10 cellular contexts compared by ENCODE assay signal in the genomic region with DNA sequence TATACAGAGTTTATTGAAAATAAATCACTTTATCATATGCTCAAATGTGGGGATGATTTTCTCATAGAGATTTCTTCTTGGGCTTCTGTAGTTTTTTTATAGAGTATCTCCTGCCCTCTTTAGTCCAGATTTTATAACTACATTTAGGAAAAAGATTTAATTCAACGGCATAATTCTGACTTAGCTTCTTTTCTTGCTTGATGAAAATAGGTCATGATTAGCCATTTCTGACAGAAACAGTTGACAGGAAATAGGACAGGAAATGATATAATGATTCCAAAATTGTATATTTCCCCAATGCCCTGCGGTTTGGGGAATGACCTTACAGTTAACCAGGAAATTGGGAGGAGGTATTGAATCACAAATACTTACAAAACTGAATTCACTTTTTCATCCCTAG.
DNase-seq lines count a peak whose midpoint lies in the region; ATAC-seq and TF ChIP-seq lines count a peak whose summit lies in the region.
"Had no signal": no experiment of that assay in that cellular context is flagged by ENCODE, and none has a peak within 500 bp of the region (broad histone marks: within the 10 kb centered on the region; RNA-seq: fewer than 3 reads in every experiment).

No MANE protein-coding gene starts in this region.

- no peaks in the 10 kb centered on the region for H3K27me3 Mint-ChIP-seq in effector memory CD8-positive, alpha-beta T cell
- no peaks in the 10 kb centered on the region for H3K27me3 Mint-ChIP-seq in naive thymus-derived CD4-positive, alpha-beta T cell

- H3K27ac ChIP-seq in PC-9, result no peak overlapping the region
- no peak overlapping the region for H3K27ac ChIP-seq in tibial artery
- no peak overlapping the region for H3K27ac ChIP-seq in naive thymus-derived CD4-positive, alpha-beta T cell (ENCODE audit: low read depth, low read length)
- H3K27ac ChIP-seq: esophagus muscularis mucosa had no signal

- no peaks in the 10 kb centered on the region for H3K4me1 Mint-ChIP-seq in effector memory CD8-positive, alpha-beta T cell (ENCODE audit: low read depth in 2 of 2)
- no peaks in the 10 kb centered on the region for H3K4me1 Mint-ChIP-seq in naive thymus-derived CD4-positive, alpha-beta T cell

- no peaks in the 10 kb centered on the region for H3K79me2 ChIP-seq in PC-9 (ENCODE audit: low read depth)

- no peak overlapping the region for H3K4me2 ChIP-seq in PC-9

- H3K4me3 ChIP-seq in PC-9 (no peak overlapping the region), fibroblast of the aortic adventitia (ENCODE audit: low read depth, low read length) (no peak overlapping the region), tibial artery (no peak overlapping the region)
- H3K4me3 ChIP-seq in naive thymus-derived CD4-positive, alpha-beta T cell (ENCODE audit: low read length), result no peak overlapping the region
- H3K4me3 ChIP-seq: esophagus muscularis mucosa had no signal

- H2AFZ ChIP-seq in PC-9, result no peak overlapping the region

- no peaks in the 10 kb centered on the region for H3K9me3 ChIP-seq in PC-9 (ENCODE audit: insufficient read depth, low read depth)
- H3K9me3 ChIP-seq in tibial artery, result no peaks in the 10 kb centered on the region
- H3K9me3 ChIP-seq in naive thymus-derived CD4-positive, alpha-beta T cell (ENCODE audit: control insufficient read depth in 2 of 3, low read length in 3 of 3), result no peaks in the 10 kb centered on the region
- H3K9me3 ChIP-seq: Caco-2 had no signal

- no peak for ATAC-seq in effector memory CD8-positive, alpha-beta T cell (replicated peaks)
- no peak for ATAC-seq in naive thymus-derived CD4-positive, alpha-beta T cell

- H3K4me3 Mint-ChIP-seq in effector memory CD8-positive, alpha-beta T cell, result no peak overlapping the region
- H3K4me3 Mint-ChIP-seq in naive thymus-derived CD4-positive, alpha-beta T cell, result no peak overlapping the region

- H3K36me3 Mint-ChIP-seq in effector memory CD8-positive, alpha-beta T cell (ENCODE audit: insufficient read depth), result no peaks in the 10 kb centered on the region
- H3K36me3 Mint-ChIP-seq in naive thymus-derived CD4-positive, alpha-beta T cell, result no peaks in the 10 kb centered on the region

- H3K9me2 ChIP-seq in PC-9 (ENCODE audit: insufficient read depth), result no peaks in the 10 kb centered on the region

- no TSS peak for BruUV-seq in PC-9 (replicated peaks; lab: Mats Ljungman, UMichigan)

- DNase-seq in SKM-1 treated with dmso at 0.1 percent for 144 hours (lab: John Stamatoyannopoulos, UW; ENCODE audit: unreplicated experiment), result peak; percentile 3
- no peak for DNase-seq in SKM-1 (lab: John Stamatoyannopoulos, UW; ENCODE audit: unreplicated experiment)
- no peak for DNase-seq in PC-9
- DNase-seq in fibroblast of the aortic adventitia (ENCODE audit: low read depth), result peak; percentile 44
- no peak for DNase-seq in tibial artery
- no peak for DNase-seq in effector memory CD8-positive, alpha-beta T cell
- no peak for DNase-seq in naive thymus-derived CD4-positive, alpha-beta T cell
- DNase-seq in activated effector memory CD4-positive, alpha-beta T cell treated with anti-CD3 and anti-CD28 coated beads, Interleukin-2, amount 50 U/mL, for 16 hours, result no peak
- DNase-seq: Caco-2 had no signal

- no peaks in the 10 kb centered on the region for H3K27me3 ChIP-seq in PC-9 (ENCODE audit: insufficient read depth, low read depth)
- H3K27me3 ChIP-seq in tibial artery, result no peaks in the 10 kb centered on the region
- H3K27me3 ChIP-seq in naive thymus-derived CD4-positive, alpha-beta T cell (ENCODE audit: control insufficient read depth in 2 of 2, insufficient read depth in 2 of 2, low read length in 2 of 2), result no peaks in the 10 kb centered on the region
- H3K27me3 ChIP-seq: esophagus muscularis mucosa had no signal

- intact Hi-C loops in PC-9 (cut with micrococcal nuclease; ENCODE audit: unreplicated experiment) (loop anchor here (5.0 to 10.0 kb wide), 2 partner anchors 349 to 558 kb away; no protein-coding TSS in a partner anchor), tibial artery (cut with DNase I; ENCODE audit: low total_unique reads) (no loop called here)
- intact Hi-C loops in naive thymus-derived CD4-positive, alpha-beta T cell (cut with micrococcal nuclease), result no loop called here

- no peaks in the 10 kb centered on the region for H4K20me1 ChIP-seq in PC-9 (ENCODE audit: insufficient read depth)

- H3K27ac Mint-ChIP-seq in effector memory CD8-positive, alpha-beta T cell, result no peak overlapping the region
- no peak overlapping the region for H3K27ac Mint-ChIP-seq in naive thymus-derived CD4-positive, alpha-beta T cell

- H3K9me3 Mint-ChIP-seq in effector memory CD8-positive, alpha-beta T cell, result no peaks in the 10 kb centered on the region
- H3K9me3 Mint-ChIP-seq in naive thymus-derived CD4-positive, alpha-beta T cell, result peaks cover 0 to 4% (median 0%) of the 10 kb centered on the region in 11 donors

- POLR2A ChIA-PET in PC-9 (lab: Charles Lee; ENCODE audit: unreplicated experiment), result no interaction called here
- POLR2A ChIA-PET in naive thymus-derived CD4-positive, alpha-beta T cell (lab: Charles Lee), result no interaction called here

- CTCF ChIA-PET in PC-9 (lab: Charles Lee), result no interaction called here
- CTCF ChIA-PET in naive thymus-derived CD4-positive, alpha-beta T cell (lab: Charles Lee), result no interaction called here

- no peaks in the 10 kb centered on the region for H3K4me1 ChIP-seq in PC-9 (replicated peaks; ENCODE audit: insufficient read depth)
- no peaks in the 10 kb centered on the region for H3K4me1 ChIP-seq in tibial artery
- H3K4me1 ChIP-seq in naive thymus-derived CD4-positive, alpha-beta T cell (ENCODE audit: control insufficient read depth in 2 of 2, insufficient read depth in 2 of 2, low read length in 2 of 2), result no peaks in the 10 kb centered on the region
- H3K4me1 ChIP-seq: Caco-2 had no signal

- no peaks in the 10 kb centered on the region for H3F3A ChIP-seq in PC-9 (ENCODE audit: insufficient read depth, low read depth)

- H3K36me3 ChIP-seq in PC-9 (ENCODE audit: low read depth) (no peaks in the 10 kb centered on the region), tibial artery (no peaks in the 10 kb centered on the region)
- no peaks in the 10 kb centered on the region for H3K36me3 ChIP-seq in naive thymus-derived CD4-positive, alpha-beta T cell (ENCODE audit: control insufficient read depth in 2 of 3, insufficient read depth in 3 of 3, low read length in 3 of 3)
- H3K36me3 ChIP-seq: esophagus muscularis mucosa had no signal

- TF ChIP-seq CTCF in PC-9 (conservative IDR thresholded peaks at IDR 0.05) (peak; percentile 26; the same call in 1 of the 2 replicates), fibroblast of the aortic adventitia (IDR thresholded peaks at IDR 0.05; ENCODE audit: insufficient read depth, low read length) (peak; percentile 24), tibial artery (IDR thresholded peaks at IDR 0.05) (peak; percentile 17 to 25)

Comparison
In these comparisons a context has a peak if more than half of its experiments do, and no peak if none do; other contexts are left out.
1. DNase-seq: peak in SKM-1 treated with dmso at 0.1 percent for 144 hours (single experiment) and fibroblast of the aortic adventitia (single experiment); none in SKM-1 (single experiment), PC-9 (0 of 2), tibial artery (0 of 2), effector memory CD8-positive, alpha-beta T cell (0 of 3), naive thymus-derived CD4-positive, alpha-beta T cell (0 of 9) and activated effector memory CD4-positive, alpha-beta T cell treated with anti-CD3 and anti-CD28 coated beads, Interleukin-2, amount 50 U/mL, for 16 hours (single experiment).
2. Peak in every context shown above with its lines, with median percentiles within 50 percentile points of each other: CTCF ChIP-seq.